1 cellular context compared by ENCODE assay signal in the genomic region with DNA sequence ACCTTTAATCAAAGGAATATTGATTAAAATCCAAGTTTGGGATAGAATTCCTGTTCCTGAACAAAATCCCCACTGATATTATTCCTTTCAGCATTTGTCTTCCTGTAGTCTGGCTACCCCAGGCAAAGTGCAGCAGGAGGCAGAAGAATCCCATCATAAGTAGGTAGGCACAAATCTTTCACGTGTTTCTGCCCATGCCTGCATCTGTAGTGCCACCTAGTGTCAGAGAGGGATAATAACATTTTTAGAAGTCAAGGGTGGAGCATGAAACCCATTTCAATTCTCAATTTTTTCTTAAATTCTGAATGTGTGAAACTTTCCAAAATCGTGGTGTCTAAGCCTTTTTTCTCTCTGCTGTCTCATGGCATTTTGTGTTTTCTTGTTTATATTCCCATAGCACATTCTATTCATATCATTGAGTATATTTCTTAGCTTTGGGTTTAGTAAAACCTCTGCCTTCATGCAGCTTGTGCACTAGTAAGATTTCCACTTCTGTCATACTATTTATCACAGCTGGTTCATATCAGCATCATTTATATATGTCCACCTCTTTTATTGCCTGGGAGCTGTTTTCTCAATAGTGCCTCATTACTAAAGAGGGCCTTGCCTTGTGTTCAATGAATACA.
A peak's percentile ranks its signal among the peaks of the same experiment; 100 is the strongest.
TF ChIP-seq lines count a peak whose summit lies in the region.

No MANE protein-coding gene starts in this region.

TF ChIP-seq in GM12878, 131 proteins besides CTCF, POLR2A, EP300 and RAD21 (continued from another document):
- TF ChIP-seq, protein P1, sequence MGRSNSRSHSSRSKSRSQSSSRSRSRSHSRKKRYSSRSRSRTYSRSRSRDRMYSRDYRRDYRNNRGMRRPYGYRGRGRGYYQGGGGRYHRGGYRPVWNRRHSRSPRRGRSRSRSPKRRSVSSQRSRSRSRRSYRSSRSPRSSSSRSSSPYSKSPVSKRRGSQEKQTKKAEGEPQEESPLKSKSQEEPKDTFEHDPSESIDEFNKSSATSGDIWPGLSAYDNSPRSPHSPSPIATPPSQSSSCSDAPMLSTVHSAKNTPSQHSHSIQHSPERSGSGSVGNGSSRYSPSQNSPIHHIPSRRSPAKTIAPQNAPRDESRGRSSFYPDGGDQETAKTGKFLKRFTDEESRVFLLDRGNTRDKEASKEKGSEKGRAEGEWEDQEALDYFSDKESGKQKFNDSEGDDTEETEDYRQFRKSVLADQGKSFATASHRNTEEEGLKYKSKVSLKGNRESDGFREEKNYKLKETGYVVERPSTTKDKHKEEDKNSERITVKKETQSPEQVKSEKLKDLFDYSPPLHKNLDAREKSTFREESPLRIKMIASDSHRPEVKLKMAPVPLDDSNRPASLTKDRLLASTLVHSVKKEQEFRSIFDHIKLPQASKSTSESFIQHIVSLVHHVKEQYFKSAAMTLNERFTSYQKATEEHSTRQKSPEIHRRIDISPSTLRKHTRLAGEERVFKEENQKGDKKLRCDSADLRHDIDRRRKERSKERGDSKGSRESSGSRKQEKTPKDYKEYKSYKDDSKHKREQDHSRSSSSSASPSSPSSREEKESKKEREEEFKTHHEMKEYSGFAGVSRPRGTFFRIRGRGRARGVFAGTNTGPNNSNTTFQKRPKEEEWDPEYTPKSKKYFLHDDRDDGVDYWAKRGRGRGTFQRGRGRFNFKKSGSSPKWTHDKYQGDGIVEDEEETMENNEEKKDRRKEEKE (IDR thresholded peaks at IDR 0.05) = no peak
- TF ChIP-seq NR2C1 (IDR thresholded peaks at IDR 0.05) = no peak
- TF ChIP-seq SREBF1 (IDR thresholded peaks at IDR 0.05; ENCODE audit: low read length) = no peak
- no peak for TF ChIP-seq ZBED1 (IDR thresholded peaks at IDR 0.05; ENCODE audit: borderline replicate concordance)
- no peak for TF ChIP-seq HDAC2 (IDR thresholded peaks at IDR 0.05)
- no peak for TF ChIP-seq ATF7 (IDR thresholded peaks at IDR 0.05; ENCODE audit: low read depth)
- no peak for TF ChIP-seq RELA (IDR thresholded peaks at IDR 0.05; ENCODE audit: borderline replicate concordance, partially characterized antibody)
- no peak for TF ChIP-seq EGR1 (IDR thresholded peaks at IDR 0.05; ENCODE audit: borderline replicate concordance in 1 of 2, low read depth in 2 of 2, low read length in 2 of 2)
- TF ChIP-seq, protein P2, sequence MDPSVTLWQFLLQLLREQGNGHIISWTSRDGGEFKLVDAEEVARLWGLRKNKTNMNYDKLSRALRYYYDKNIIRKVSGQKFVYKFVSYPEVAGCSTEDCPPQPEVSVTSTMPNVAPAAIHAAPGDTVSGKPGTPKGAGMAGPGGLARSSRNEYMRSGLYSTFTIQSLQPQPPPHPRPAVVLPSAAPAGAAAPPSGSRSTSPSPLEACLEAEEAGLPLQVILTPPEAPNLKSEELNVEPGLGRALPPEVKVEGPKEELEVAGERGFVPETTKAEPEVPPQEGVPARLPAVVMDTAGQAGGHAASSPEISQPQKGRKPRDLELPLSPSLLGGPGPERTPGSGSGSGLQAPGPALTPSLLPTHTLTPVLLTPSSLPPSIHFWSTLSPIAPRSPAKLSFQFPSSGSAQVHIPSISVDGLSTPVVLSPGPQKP (IDR thresholded peaks at IDR 0.05; ENCODE audit: low read depth, low read length) = no peak
- TF ChIP-seq YY1 (IDR thresholded peaks at IDR 0.05; ENCODE audit: low read depth, low read length) = 0 out of 2 replicates have a peak, but pooled peaks have one; percentile 26
- TF ChIP-seq, protein P3, sequence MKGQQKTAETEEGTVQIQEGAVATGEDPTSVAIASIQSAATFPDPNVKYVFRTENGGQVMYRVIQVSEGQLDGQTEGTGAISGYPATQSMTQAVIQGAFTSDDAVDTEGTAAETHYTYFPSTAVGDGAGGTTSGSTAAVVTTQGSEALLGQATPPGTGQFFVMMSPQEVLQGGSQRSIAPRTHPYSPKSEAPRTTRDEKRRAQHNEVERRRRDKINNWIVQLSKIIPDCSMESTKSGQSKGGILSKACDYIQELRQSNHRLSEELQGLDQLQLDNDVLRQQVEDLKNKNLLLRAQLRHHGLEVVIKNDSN (IDR thresholded peaks at IDR 0.05; ENCODE audit: borderline replicate concordance, extremely low read length, insufficient read depth, low read depth, low read length) = no peak
- TF ChIP-seq, protein P4, sequence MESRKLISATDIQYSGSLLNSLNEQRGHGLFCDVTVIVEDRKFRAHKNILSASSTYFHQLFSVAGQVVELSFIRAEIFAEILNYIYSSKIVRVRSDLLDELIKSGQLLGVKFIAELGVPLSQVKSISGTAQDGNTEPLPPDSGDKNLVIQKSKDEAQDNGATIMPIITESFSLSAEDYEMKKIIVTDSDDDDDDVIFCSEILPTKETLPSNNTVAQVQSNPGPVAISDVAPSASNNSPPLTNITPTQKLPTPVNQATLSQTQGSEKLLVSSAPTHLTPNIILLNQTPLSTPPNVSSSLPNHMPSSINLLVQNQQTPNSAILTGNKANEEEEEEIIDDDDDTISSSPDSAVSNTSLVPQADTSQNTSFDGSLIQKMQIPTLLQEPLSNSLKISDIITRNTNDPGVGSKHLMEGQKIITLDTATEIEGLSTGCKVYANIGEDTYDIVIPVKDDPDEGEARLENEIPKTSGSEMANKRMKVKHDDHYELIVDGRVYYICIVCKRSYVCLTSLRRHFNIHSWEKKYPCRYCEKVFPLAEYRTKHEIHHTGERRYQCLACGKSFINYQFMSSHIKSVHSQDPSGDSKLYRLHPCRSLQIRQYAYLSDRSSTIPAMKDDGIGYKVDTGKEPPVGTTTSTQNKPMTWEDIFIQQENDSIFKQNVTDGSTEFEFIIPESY (IDR thresholded peaks at IDR 0.05) = no peak
- no peak for TF ChIP-seq NFXL1 (IDR thresholded peaks at IDR 0.05; ENCODE audit: borderline replicate concordance)
- TF ChIP-seq, protein P5, sequence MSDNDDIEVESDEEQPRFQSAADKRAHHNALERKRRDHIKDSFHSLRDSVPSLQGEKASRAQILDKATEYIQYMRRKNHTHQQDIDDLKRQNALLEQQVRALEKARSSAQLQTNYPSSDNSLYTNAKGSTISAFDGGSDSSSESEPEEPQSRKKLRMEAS (IDR thresholded peaks at IDR 0.05; ENCODE audit: low read depth, low read length) = peak; percentile 31; the same call in 1 of the 2 replicates
- peak; percentile 71 for TF ChIP-seq SMC3 (IDR thresholded peaks at IDR 0.05; ENCODE audit: borderline replicate concordance, low read length)
TF ChIP-seq in GM12878: peak in this region for 4.
